ENCODE assay signal across 10 cellular contexts in the genomic region with DNA sequence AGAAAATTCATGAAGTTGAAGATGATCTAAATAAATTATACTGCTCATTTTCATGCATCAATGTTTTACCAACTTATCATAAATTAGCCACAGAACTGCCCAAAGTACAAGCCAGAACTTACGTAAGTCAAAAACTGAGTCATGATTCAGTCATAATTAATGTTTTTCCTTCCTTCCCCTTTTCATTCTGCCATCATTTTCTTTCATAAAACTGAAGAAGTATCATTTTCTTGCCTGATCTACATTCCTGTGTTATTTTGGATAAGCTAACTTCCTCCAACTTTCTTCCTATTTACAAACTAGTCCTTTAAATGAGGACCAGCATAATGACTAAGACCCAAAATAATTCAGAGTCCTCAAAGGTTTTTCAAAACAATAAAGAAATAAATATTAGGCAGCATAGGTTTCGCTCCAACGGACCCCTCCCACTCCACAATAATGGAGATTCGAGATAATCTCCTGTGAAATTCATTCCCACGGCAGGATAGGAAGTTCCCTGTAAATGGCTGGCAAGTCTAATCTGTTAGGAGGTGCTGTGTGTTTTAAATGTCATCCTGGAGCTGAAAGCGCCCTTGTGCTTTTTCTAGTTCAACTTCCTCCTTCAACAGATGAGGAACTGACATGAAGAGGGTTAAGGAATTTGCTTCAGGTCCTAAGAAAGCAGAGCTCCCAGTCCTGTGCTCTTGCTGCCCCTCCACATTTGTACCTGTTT.
DNase-seq lines count a peak whose midpoint lies in the region; ATAC-seq lines count a peak whose summit lies in the region.
"Had no signal": no experiment of that assay in that cellular context is flagged by ENCODE, and none has a peak within 500 bp of the region (broad histone marks: within the 10 kb centered on the region; RNA-seq: fewer than 3 reads in every experiment).

No MANE protein-coding gene starts in this region.

- H3K27me3 ChIP-seq in SJCRH30 = no peaks in the 10 kb centered on the region

- ATAC-seq in GM18498 (IDR thresholded peaks at IDR 0.05; ENCODE audit: unreplicated experiment) = no peak
- ATAC-seq: stimulated activated memory B cell treated with anti-CD40 and anti-IgM and Interleukin-4, amounts not matched to agents 10 μg/mL and 1 μg/mL and 100 μg/mL, for 72 hours had no signal

- no peaks in the 10 kb centered on the region for H3K9me3 ChIP-seq in SJCRH30 (replicated peaks)

- no peak overlapping the region for H3K27ac ChIP-seq in SJCRH30

- in situ Hi-C loops in SK-MEL-5 (cut with HindIII; ENCODE audit: low pct_unique_long_range_greater_than_20kb, low sequenced_read_pairs) = no loop called here

- H3K4me1 ChIP-seq in SJCRH30 = no peaks in the 10 kb centered on the region

- H3K36me3 ChIP-seq in SJCRH30 = no peaks in the 10 kb centered on the region

- H3K4me3 ChIP-seq in SJCRH30 = no peak overlapping the region

- peak; percentile 78 for DNase-seq in ELR (ENCODE audit: low read depth)
- peak; percentile 28 for DNase-seq in SK-MEL-5 (ENCODE audit: low read depth, low spot score)
- peak; percentile 83 for DNase-seq in fibroblast of peridontal ligament (ENCODE audit: extremely low read depth)
- peak; percentile 82 for DNase-seq in pons (ENCODE audit: low spot score)
- no peak for DNase-seq in SJCRH30
- no peak for DNase-seq in activated CD8-positive, alpha-beta memory T cell treated with anti-CD3 and anti-CD28 coated beads, Interleukin-2, amount 50 U/mL, for 48 hours
- no peak for DNase-seq in NCI-H2029 treated with DMSO at 0.1 percent for 48 hours (lab: John Stamatoyannopoulos, UW)
- DNase-seq: activated T-cell treated with anti-CD3 and anti-CD28 coated beads, Interleukin-2, amount 50 U/mL, for 48 hours had no signal

Comparison
In these comparisons a context has a peak if more than half of its experiments do, and no peak if none do; other contexts are left out.
1. DNase-seq: peak in ELR (single experiment), SK-MEL-5 (single experiment), fibroblast of peridontal ligament (single experiment) and pons (single experiment); none in SJCRH30 (0 of 2), activated CD8-positive, alpha-beta memory T cell treated with anti-CD3 and anti-CD28 coated beads, Interleukin-2, amount 50 U/mL, for 48 hours (single experiment) and NCI-H2029 treated with DMSO at 0.1 percent for 48 hours (single experiment).